9 cellular contexts compared by ENCODE assay signal in genomic region chr3:43797794-43798193, GRCh38.
"Had no signal": no experiment of that assay in that cellular context is flagged by ENCODE, and none has a peak within 500 bp of the region (broad histone marks: within the 10 kb centered on the region; RNA-seq: fewer than 3 reads in every experiment).

No MANE protein-coding gene starts in this region.

- H3K36me3 Mint-ChIP-seq: IgD-negative memory B cell had no signal

- H3K4me1 Mint-ChIP-seq: IgD-negative memory B cell had no signal

- H3K36me3 ChIP-seq: HAP-1 had no signal

- ATAC-seq: HCT116, HepG2 had no signal

- H3K4me3 Mint-ChIP-seq: HFFc6, IgD-negative memory B cell had no signal

- H3K4me3 ChIP-seq: GM23248, HAP-1 had no signal

- H3K9me3 ChIP-seq: HAP-1 had no signal

- H3K4me1 ChIP-seq: HAP-1 had no signal

- H3K9ac ChIP-seq: GM23248 had no signal

- DNase-seq: GM23248, GOT3, H7, HFFc6 had no signal

- H3K27ac Mint-ChIP-seq: HFFc6, IgD-negative memory B cell had no signal

- H3K27ac ChIP-seq: GM23248, HL-60 had no signal
